ENCODE assay signal across 15 cellular contexts in the genomic region with DNA sequence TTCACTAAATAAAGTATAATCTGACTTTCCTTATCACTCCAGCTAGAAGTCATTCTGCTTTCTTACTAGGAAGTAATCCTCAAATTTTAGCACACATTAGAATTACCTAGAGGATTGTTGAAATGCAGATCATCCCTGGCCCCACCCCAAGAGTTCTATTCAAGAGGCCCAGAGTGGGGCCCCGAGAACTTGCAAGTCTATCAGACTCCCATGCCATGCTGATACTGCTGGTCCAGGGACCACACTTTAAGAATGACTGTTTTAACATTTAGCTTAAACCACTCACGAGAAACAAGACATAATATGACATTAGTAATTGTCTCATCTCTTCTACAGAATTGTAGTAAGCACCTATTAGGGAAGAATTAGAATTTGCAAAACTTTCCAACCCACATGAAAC.
"Had no signal": no experiment of that assay in that cellular context is flagged by ENCODE, and none has a peak within 500 bp of the region (broad histone marks: within the 10 kb centered on the region; RNA-seq: fewer than 3 reads in every experiment).

No MANE protein-coding gene starts in this region.

- H3K27me3 Mint-ChIP-seq: stimulated activated naive B cell treated with anti-CD40 and anti-IgM and Interleukin-4, amounts not matched to agents 10 μg/mL and 1 μg/mL and 100 μg/mL, for 72 hours; type B pancreatic cell had no signal

- H3K4me3 ChIP-seq: gastrocnemius medialis, ovary, sigmoid colon, suprapubic skin had no signal

- H3K9me3 Mint-ChIP-seq: neural crest cell; T-helper 1 cell treated with Interleukin-12 subunit alpha and Interleukin-12 subunit beta and Interleukin-4 antibody, amounts not matched to agents 30 μg/mL and 1 μg/mL, for 36 hours; type B pancreatic cell had no signal

- H3K9me3 ChIP-seq: gastrocnemius medialis, ovary, sigmoid colon, suprapubic skin had no signal

- H3K4me3 Mint-ChIP-seq: neural crest cell; stimulated activated naive B cell treated with anti-CD40 and anti-IgM and Interleukin-4, amounts not matched to agents 10 μg/mL and 1 μg/mL and 100 μg/mL, for 72 hours; T-helper 1 cell treated with Interleukin-12 subunit alpha and Interleukin-12 subunit beta and Interleukin-4 antibody, amounts not matched to agents 30 μg/mL and 1 μg/mL, for 36 hours; type B pancreatic cell had no signal

- H3K36me3 ChIP-seq: ovary had no signal

- H3K27ac ChIP-seq: brain microvascular endothelial cell, gastrocnemius medialis, ovary, sigmoid colon, suprapubic skin had no signal

- H3K27ac Mint-ChIP-seq: stimulated activated naive B cell treated with anti-CD40 and anti-IgM and Interleukin-4, amounts not matched to agents 10 μg/mL and 1 μg/mL and 100 μg/mL, for 72 hours; T-helper 1 cell treated with Interleukin-12 subunit alpha and Interleukin-12 subunit beta and Interleukin-4 antibody, amounts not matched to agents 30 μg/mL and 1 μg/mL, for 36 hours; type B pancreatic cell had no signal

- H3K4me1 Mint-ChIP-seq: neural crest cell had no signal

- DNase-seq: activated naive CD4-positive, alpha-beta T cell treated with Interleukin-2 at 50 U/mL for 16 hours; amygdala; brain microvascular endothelial cell; effector memory CD4-positive, alpha-beta T cell; gastrocnemius medialis; left ventricle myocardium superior; mesenchymal stem cell; ovary; SHP77; sigmoid colon; stimulated activated naive B cell treated with anti-CD40 and anti-IgM and Interleukin-4, amounts not matched to agents 10 μg/mL and 1 μg/mL and 100 μg/mL, for 72 hours had no signal

- ATAC-seq: gastrocnemius medialis; left ventricle myocardium superior; stimulated activated naive B cell treated with anti-CD40 and anti-IgM and Interleukin-4, amounts not matched to agents 10 μg/mL and 1 μg/mL and 100 μg/mL, for 72 hours had no signal

- H3K4me1 ChIP-seq: gastrocnemius medialis, sigmoid colon, suprapubic skin had no signal

- H3K27me3 ChIP-seq: brain microvascular endothelial cell, gastrocnemius medialis, ovary, sigmoid colon, suprapubic skin had no signal
